8 cellular contexts compared by ENCODE assay signal in genomic region chr19:14248578-14249011, GRCh38. TPM values are rescaled to one million over a fixed set of nuclear protein-coding genes. Genes with fewer than 3 reads are reported as not detected.
DNase-seq lines count a peak whose midpoint lies in the region; ATAC-seq and FAIRE-seq lines count a peak whose summit lies in the region.

No MANE protein-coding gene starts in this region.

- ATAC-seq in left cardiac atrium, result peak; percentile 86 to 88
- no peak for ATAC-seq in HG03439 (IDR thresholded peaks at IDR 0.05; ENCODE audit: unreplicated experiment)

- intact Hi-C loops in left cardiac atrium (cut with DNase I) (no loop called here), posterior vena cava (cut with DNase I) (no loop called here)

- FAIRE-seq in RCC 7860 (lab: Jason Lieb, UNC), result no peak

- DNase-seq in GDM1 (lab: John Stamatoyannopoulos, UW) (peak; percentile 13), NCI-H69 (lab: John Stamatoyannopoulos, UW) (peak; percentile 95), left cardiac atrium (peak; percentile 35), posterior vena cava (ENCODE audit: low spot score) (peak; percentile 80), RCC 7860 (ENCODE audit: low spot score) (no peak), AG08396 (ENCODE audit: low spot score) (no peak)
- DNase-seq in activated naive CD4-positive, alpha-beta T cell treated with Interleukin-2 at 50 U/mL for 16 hours, result peak; percentile 44

RNA-seq across cellular contexts. Expression of gene ADGRL1, which starts 42.6 kb away (rescaled TPM):
- total RNA-seq in left cardiac atrium (10 to 100 TPM; 23.9 to 26.1 TPM), posterior vena cava (10 to 100 TPM; 22.5 to 25.8 TPM)

Comparison
In these comparisons a context has a peak if more than half of its experiments do, and no peak if none do; other contexts are left out.
1. DNase-seq: peak in GDM1 (single experiment), NCI-H69 (single experiment), activated naive CD4-positive, alpha-beta T cell treated with Interleukin-2 at 50 U/mL for 16 hours (single experiment), left cardiac atrium (single experiment) and posterior vena cava (single experiment); none in RCC 7860 (single experiment) and AG08396 (single experiment).